Comparison of ENCODE assay signal across 14 cellular contexts in genomic region chr6:257774-258173, GRCh38. TPM values are rescaled to one million over a fixed set of nuclear protein-coding genes. Genes with fewer than 3 reads are reported as not detected.
A peak's percentile ranks its signal among the peaks of the same experiment; 100 is the strongest.
DNase-seq lines count a peak whose midpoint lies in the region; ATAC-seq and TF ChIP-seq lines count a peak whose summit lies in the region.
"Had no signal": no experiment of that assay in that cellular context is flagged by ENCODE, and none has a peak within 500 bp of the region (broad histone marks: within the 10 kb centered on the region; RNA-seq: fewer than 3 reads in every experiment).

No MANE protein-coding gene starts in this region.

- no peaks in the 10 kb centered on the region for H3K79me2 ChIP-seq in ACC112 (ENCODE audit: control insufficient read depth, insufficient read depth, low read length, unreplicated experiment)

- no peaks in the 10 kb centered on the region for H3K27me3 Mint-ChIP-seq in activated B cell treated with CpG ODN at 0.5 μM for 24 hours

- no peak overlapping the region for H2AFZ ChIP-seq in ACC112 (ENCODE audit: low read length, unreplicated experiment)

- H3K4me1 Mint-ChIP-seq in activated B cell treated with CpG ODN at 0.5 μM for 24 hours: peaks cover 71% of the 10 kb centered on the region

- TF ChIP-seq CTCF in activated B cell treated with CpG ODN at 0.5 μM for 24 hours (IDR thresholded peaks at IDR 0.05): no peak

- H3K27ac Mint-ChIP-seq in activated B cell treated with CpG ODN at 0.5 μM for 24 hours: peak overlapping the region; percentile 36

- POLR2A ChIA-PET in activated B cell treated with CpG ODN at 0.5 μM for 24 hours (lab: Charles Lee): interaction anchor here (0.9 to 1.4 kb wide), 4 partner anchors 8 to 48 kb away, joined by 3 to 5 read pairs (median 3); no protein-coding TSS in a partner anchor

- no peaks in the 10 kb centered on the region for H3K36me3 Mint-ChIP-seq in activated B cell treated with CpG ODN at 0.5 μM for 24 hours (ENCODE audit: low read depth)

- no peak overlapping the region for H3K4me3 ChIP-seq in ACC112 (ENCODE audit: low read depth, low read length)
- H3K4me3 ChIP-seq: spleen had no signal

- CTCF ChIA-PET in activated B cell treated with CpG ODN at 0.5 μM for 24 hours (lab: Charles Lee): no interaction called here

- intact Hi-C loops in activated B cell treated with CpG ODN at 0.5 μM for 24 hours (cut with micrococcal nuclease): loop anchor here (5.0 kb wide), 1 partner anchor 35 kb away; the partner anchor contains the start of gene DUSP22

- peaks cover 5% of the 10 kb centered on the region for H3K9me3 Mint-ChIP-seq in activated B cell treated with CpG ODN at 0.5 μM for 24 hours

- H3K27me3 ChIP-seq in ACC112 (ENCODE audit: insufficient read depth, low read length): no peaks in the 10 kb centered on the region
- H3K27me3 ChIP-seq: spleen had no signal

- H3K27ac ChIP-seq in ACC112 (ENCODE audit: low read depth, low read length): peak overlapping the region; percentile 79; the same call in 1 of the 2 replicates
- H3K27ac ChIP-seq: HL-60 had no signal

- no peaks in the 10 kb centered on the region for H3K36me3 ChIP-seq in ACC112 (ENCODE audit: insufficient read depth, low read length)
- H3K36me3 ChIP-seq: spleen had no signal

- H3K4me1 ChIP-seq in ACC112 (ENCODE audit: control insufficient read depth, insufficient read depth, low read length, unreplicated experiment): peaks cover 16% of the 10 kb centered on the region

- no peak overlapping the region for H3K4me3 Mint-ChIP-seq in activated B cell treated with CpG ODN at 0.5 μM for 24 hours

- ATAC-seq in GM18873 (IDR thresholded peaks at IDR 0.05; ENCODE audit: low FRiP score, unreplicated experiment): peak; percentile 41
- ATAC-seq in HG02981 (IDR thresholded peaks at IDR 0.05; ENCODE audit: unreplicated experiment): peak; percentile 39
- peak; percentile 42 for ATAC-seq in activated B cell treated with CpG ODN at 0.5 μM for 24 hours (ENCODE audit: low read depth)

- DNase-seq in activated B cell treated with CpG ODN at 0.5 μM for 24 hours (no peak), anterior cingulate cortex (lab: John Stamatoyannopoulos, UW) (no peak), AG08396 (ENCODE audit: low spot score) (no peak), kidney glomerular epithelial cell (lab: John Stamatoyannopoulos, UW) (no peak)
- no peak for DNase-seq in central memory CD4-positive, alpha-beta T cell
- DNase-seq: activated CD4-positive, alpha-beta T cell treated with anti-CD3 and anti-CD28 coated beads, Interleukin-2, amount 50 U/mL, for 48 hours; COR-L47; NCI-H1417; spleen; stimulated activated naive CD4-positive, alpha-beta T cell had no signal

RNA-seq across cellular contexts. Expression of gene DUSP22, which starts 34.5 kb away (rescaled TPM):
- total RNA-seq in activated B cell treated with CpG ODN at 0.5 μM for 24 hours: 137 and 153 TPM in 2 replicates
